In the genomic region with DNA sequence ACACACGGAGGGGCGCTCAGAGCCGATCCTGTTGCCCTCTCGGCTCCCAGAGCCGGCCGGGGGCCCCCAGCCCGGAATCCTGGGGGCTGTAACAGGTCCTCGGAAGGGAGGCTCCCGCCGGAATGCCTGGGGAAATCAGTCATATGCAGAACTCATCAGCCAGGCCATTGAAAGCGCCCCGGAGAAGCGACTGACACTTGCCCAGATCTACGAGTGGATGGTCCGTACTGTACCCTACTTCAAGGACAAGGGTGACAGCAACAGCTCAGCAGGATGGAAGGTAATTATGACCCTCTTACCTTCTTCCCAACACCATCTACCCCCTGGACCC, we compare ENCODE assay signal across 9 cellular contexts. TPM values are rescaled to one million over a fixed set of nuclear protein-coding genes. Genes with fewer than 3 reads are reported as not detected.
DNase-seq lines count a peak whose midpoint lies in the region; ATAC-seq, FAIRE-seq and TF ChIP-seq lines count a peak whose summit lies in the region.
"Had no signal": no experiment of that assay in that cellular context is flagged by ENCODE, and none has a peak within 500 bp of the region (broad histone marks: within the 10 kb centered on the region; RNA-seq: fewer than 3 reads in every experiment).

No MANE protein-coding gene starts in this region.

- no peak for TF ChIP-seq RAD21 in HepG2 (CRISPR knock-in tag; IDR thresholded peaks at IDR 0.05)

- no peaks in the 10 kb centered on the region for H3K27me3 Mint-ChIP-seq in T-helper 1 cell treated with Interleukin-12 subunit alpha and Interleukin-12 subunit beta and Interleukin-4 antibody, amounts not matched to agents 30 μg/mL and 1 μg/mL, for 36 hours (ENCODE audit: low read depth)
- H3K27me3 Mint-ChIP-seq in astrocyte (ENCODE audit: low read depth, unreplicated experiment), result peaks cover 3% of the 10 kb centered on the region

- H2AFZ ChIP-seq in astrocyte (ENCODE audit: low read depth, low read length) (peak overlapping the region; percentile 83), HepG2 (ENCODE audit: low read length) (no peak overlapping the region)

- WGBS in HepG2 (ENCODE audit: low lambda C conversion rate), result 3% methylated on average over 6 of the region's 15 CpGs
- 0% methylated on average over 2 to 13 of the region's 15 CpGs for WGBS in testis, 2 donors

- no peaks in the 10 kb centered on the region for H4K20me1 ChIP-seq in astrocyte (ENCODE audit: insufficient read depth, low read length)
- no peaks in the 10 kb centered on the region for H4K20me1 ChIP-seq in HepG2 (ENCODE audit: insufficient read depth, low read length)

- TF ChIP-seq CTCF in astrocyte (IDR thresholded peaks at IDR 0.05; ENCODE audit: insufficient read depth, low read depth, low read length) (no peak), HepG2 (CRISPR knock-in tag; IDR thresholded peaks at IDR 0.05) (no peak), testis (IDR thresholded peaks at IDR 0.05) (no peak)

- POLR2A ChIA-PET in HepG2 (lab: Yijun Ruan, JAX), result interaction anchor here (1.4 kb wide), 1 partner anchor 21 kb away, joined by 6 read pairs; a partner anchor contains a TSS

- no peaks in the 10 kb centered on the region for H3K36me3 ChIP-seq in astrocyte (ENCODE audit: insufficient read depth, low read length)
- H3K36me3 ChIP-seq in HepG2 (replicated peaks in 1 of 2; ENCODE audit: control insufficient read depth in 1 of 2, insufficient read depth in 2 of 2, low read length in 2 of 2), result no peaks in the 10 kb centered on the region
- no peaks in the 10 kb centered on the region for H3K36me3 ChIP-seq in testis (ENCODE audit: low read depth, missing control alignments)

- no peaks in the 10 kb centered on the region for H3K9me3 Mint-ChIP-seq in T-helper 1 cell treated with Interleukin-12 subunit alpha and Interleukin-12 subunit beta and Interleukin-4 antibody, amounts not matched to agents 30 μg/mL and 1 μg/mL, for 36 hours
- no peaks in the 10 kb centered on the region for H3K9me3 Mint-ChIP-seq in astrocyte (ENCODE audit: unreplicated experiment)

- H3K4me1 Mint-ChIP-seq in T-helper 1 cell treated with Interleukin-12 subunit alpha and Interleukin-12 subunit beta and Interleukin-4 antibody, amounts not matched to agents 30 μg/mL and 1 μg/mL, for 36 hours (ENCODE audit: low read depth), result peaks cover 31% of the 10 kb centered on the region
- peaks cover 7% of the 10 kb centered on the region for H3K4me1 Mint-ChIP-seq in astrocyte (ENCODE audit: low read depth, unreplicated experiment)

- H3K79me2 ChIP-seq in astrocyte (ENCODE audit: insufficient read depth, low read length) (no peaks in the 10 kb centered on the region), HepG2 (ENCODE audit: insufficient read depth, low read length) (no peaks in the 10 kb centered on the region)

- peak overlapping the region; percentile 81 for H3K4me3 ChIP-seq in astrocyte (ENCODE audit: insufficient read depth, low read depth, low read length)
- H3K4me3 ChIP-seq in HepG2 (replicated peaks in 1 of 3; ENCODE audit: insufficient read depth in 1 of 3, low read depth in 2 of 3, low read length in 3 of 3), result peak overlapping the region; percentile 66 to 75 (median 73)
- peak overlapping the region; percentile 59 to 73 for H3K4me3 ChIP-seq in testis

- peak overlapping the region; percentile 95 for H3K4me3 Mint-ChIP-seq in T-helper 1 cell treated with Interleukin-12 subunit alpha and Interleukin-12 subunit beta and Interleukin-4 antibody, amounts not matched to agents 30 μg/mL and 1 μg/mL, for 36 hours
- peak overlapping the region; percentile 87 for H3K4me3 Mint-ChIP-seq in astrocyte (ENCODE audit: unreplicated experiment)

- H3K36me3 Mint-ChIP-seq in T-helper 1 cell treated with Interleukin-12 subunit alpha and Interleukin-12 subunit beta and Interleukin-4 antibody, amounts not matched to agents 30 μg/mL and 1 μg/mL, for 36 hours (ENCODE audit: low read depth), result no peaks in the 10 kb centered on the region
- H3K36me3 Mint-ChIP-seq in astrocyte (ENCODE audit: low read depth, unreplicated experiment), result no peaks in the 10 kb centered on the region

- H3K27me3 ChIP-seq in astrocyte (ENCODE audit: insufficient read depth, low read length), result no peaks in the 10 kb centered on the region
- no peaks in the 10 kb centered on the region; a peak in 1 of 5 replicates for H3K27me3 ChIP-seq in HepG2 (ENCODE audit: control insufficient read depth in 1 of 2, insufficient read depth in 2 of 2, low read length in 2 of 2)
- H3K27me3 ChIP-seq in testis, result no peaks in the 10 kb centered on the region

- in situ Hi-C loops in HepG2 (cut with HindIII; ENCODE audit: extremely low pct_ligation_motif_present, low pct_unique_long_range_greater_than_20kb), result no loop called here

- BruUV-seq in HepG2 (replicated peaks; lab: Mats Ljungman, UMichigan), result no TSS peak

- intact Hi-C loops in HepG2 (cut with micrococcal nuclease; ENCODE audit: unreplicated experiment) (loop anchor here (5.0 kb wide), 1 partner anchor 86 kb away; no protein-coding TSS in a partner anchor), testis (cut with DNase I; ENCODE audit: low total_unique reads) (no loop called here)

- H3K9ac ChIP-seq in astrocyte (ENCODE audit: low read length) (peak overlapping the region; percentile 78), HepG2 (ENCODE audit: insufficient read depth, low read depth, low read length) (peak overlapping the region; percentile 60)

- peak; percentile 32 for ATAC-seq in HepG2

- no peak for TF ChIP-seq EP300 in HepG2 (IDR thresholded peaks at IDR 0.05; ENCODE audit: low read depth in 2 of 2, low read length in 2 of 2)
- no peak for TF ChIP-seq EP300 in HepG2 (CRISPR knock-in tag; IDR thresholded peaks at IDR 0.05; ENCODE audit: borderline replicate concordance)

- H3K27ac ChIP-seq in astrocyte (ENCODE audit: low read depth, low read length) (no peak overlapping the region), HepG2 (ENCODE audit: extremely low read length, insufficient read depth, low read length) (peak overlapping the region; percentile 45), testis (peak overlapping the region; percentile 65 to 74)

- H3K4me2 ChIP-seq in astrocyte (ENCODE audit: low read length) (peak overlapping the region; percentile 99), HepG2 (ENCODE audit: low read depth, low read length) (peak overlapping the region; percentile 73)

- FAIRE-seq in astrocyte (lab: Jason Lieb, UNC), result no peak
- no peak for FAIRE-seq in HepG2 (lab: Jason Lieb, UNC)
- FAIRE-seq: A204.1 had no signal

- H3K9me3 ChIP-seq in astrocyte (ENCODE audit: insufficient read depth, low read depth, low read length), result no peaks in the 10 kb centered on the region
- no peaks in the 10 kb centered on the region for H3K9me3 ChIP-seq in HepG2 (ENCODE audit: low read length)
- H3K9me3 ChIP-seq in testis, result no peaks in the 10 kb centered on the region

- DNase-seq in T-helper 1 cell (no peak), astrocyte (ENCODE audit: low read depth) (no peak), HepG2 (ENCODE audit: low spot score) (no peak), testis (no peak), LoVo (ENCODE audit: low spot score) (no peak), hippocampal formation (lab: John Stamatoyannopoulos, UW) (no peak)
- DNase-seq in activated effector memory CD4-positive, alpha-beta T cell treated with anti-CD3 and anti-CD28 coated beads, Interleukin-2, amount 50 U/mL, for 16 hours, result no peak

- CTCF ChIA-PET in HepG2 (lab: Yijun Ruan, JAX; ENCODE audit: low intra/inter-chr PET ratio, low total read pairs), result no interaction called here

- no peak overlapping the region for H3K27ac Mint-ChIP-seq in T-helper 1 cell treated with Interleukin-12 subunit alpha and Interleukin-12 subunit beta and Interleukin-4 antibody, amounts not matched to agents 30 μg/mL and 1 μg/mL, for 36 hours
- H3K27ac Mint-ChIP-seq in astrocyte (ENCODE audit: unreplicated experiment), result no peak overlapping the region

- H3K4me1 ChIP-seq in astrocyte (ENCODE audit: insufficient read depth, low read length) (peaks cover 3% of the 10 kb centered on the region), HepG2 (ENCODE audit: insufficient read depth, low read length) (peaks cover 29% of the 10 kb centered on the region), testis (no peaks in the 10 kb centered on the region)

- TF ChIP-seq POLR2A in HepG2 (IDR thresholded peaks at IDR 0.05; ENCODE audit: insufficient read depth in 1 of 2, low read depth in 2 of 2, low read length in 2 of 2) (no peak), testis (IDR thresholded peaks at IDR 0.05) (no peak)

RNA-seq across cellular contexts. Expression of a gene that starts 1.0 kb away (rescaled TPM):
- total RNA-seq in astrocyte (13.7 and 15.0 TPM in 2 replicates), HepG2 (2016; rRNA removed; fragmentation: Illumina TruSeq; extraction: Trizol) (4.6 and 5.7 TPM in 2 replicates), testis (10 to 100 TPM; 58.0 to 71.8 TPM)
- total RNA-seq in HepG2 (2016; cell fraction: cytosol; rRNA removed; fragmentation: Illumina TruSeq; extraction: Trizol; ENCODE audit: low read depth), result 0.30 and 1.5 TPM in 2 replicates
- 4.6 and 5.7 TPM in 2 replicates for total RNA-seq in HepG2 (2016; cell fraction: insoluble cytoplasmic fraction; rRNA removed; fragmentation: Illumina TruSeq; extraction: Trizol)
- 3.1 TPM in 2 replicates for total RNA-seq in HepG2 (2016; cell fraction: membrane; rRNA removed; fragmentation: Illumina TruSeq; extraction: Trizol)
- 2.4 and 2.8 TPM in 2 replicates for total RNA-seq in HepG2 (2016; cell fraction: nucleus; rRNA removed; fragmentation: Illumina TruSeq; extraction: Trizol)
- polyA plus RNA-seq in HepG2 (2011; rRNA removed) (5.1 and 9.3 TPM in 2 replicates), testis (ENCODE audit: insufficient read depth, low read depth, low replicate concordance) (39.5 TPM)
- polyA plus RNA-seq in HepG2 (2011; cell fraction: cytosol; rRNA removed), result 6.1 and 8.2 TPM in 2 replicates
- polyA plus RNA-seq in HepG2 (2011; cell fraction: nucleus; rRNA removed), result 14.5 and 16.7 TPM in 2 replicates
- polyA plus RNA-seq in HepG2 (2012), result 13.5 and 14.3 TPM in 2 replicates
- 0.55 and 0.83 TPM in 2 replicates for polyA plus RNA-seq in HepG2 (2016; cell fraction: cytosol; fragmentation: Illumina TruSeq; extraction: Trizol; ENCODE audit: low read depth)
- 5.2 and 5.4 TPM in 2 replicates for polyA plus RNA-seq in HepG2 (2016; cell fraction: insoluble cytoplasmic fraction; fragmentation: Illumina TruSeq; extraction: Trizol; ENCODE audit: low read depth)
- 2.1 and 2.8 TPM in 2 replicates for polyA plus RNA-seq in HepG2 (2016; cell fraction: membrane; fragmentation: Illumina TruSeq; extraction: Trizol; ENCODE audit: low read depth)
- 6.1 and 6.7 TPM in 2 replicates for polyA plus RNA-seq in HepG2 (2016; cell fraction: nucleus; fragmentation: Illumina TruSeq; extraction: Trizol; ENCODE audit: insufficient read depth, low read depth)
- 12.4 and 27.0 TPM in 2 replicates for polyA minus RNA-seq in HepG2 (2011; rRNA and poly(A)+ RNA removed; ENCODE audit: low replicate concordance)
- 5.9 and 7.5 TPM in 2 replicates for polyA minus RNA-seq in HepG2 (2011; cell fraction: cytosol; rRNA and poly(A)+ RNA removed)
- 0.77 and 1.6 TPM in 2 replicates for polyA minus RNA-seq in HepG2 (2011; cell fraction: nucleus; rRNA and poly(A)+ RNA removed)

RNA-seq across cellular contexts. Expression of a gene that starts 9.9 kb away (rescaled TPM):
- total RNA-seq in astrocyte, result not detected in 2 replicates
- not detected in 2 replicates for total RNA-seq in HepG2 (2016; rRNA removed; fragmentation: Illumina TruSeq; extraction: Trizol)
- not detected in 2 replicates for total RNA-seq in HepG2 (2016; cell fraction: cytosol; rRNA removed; fragmentation: Illumina TruSeq; extraction: Trizol; ENCODE audit: low read depth)
- not detected in 2 replicates for total RNA-seq in HepG2 (2016; cell fraction: insoluble cytoplasmic fraction; rRNA removed; fragmentation: Illumina TruSeq; extraction: Trizol)
- not detected in 2 replicates for total RNA-seq in HepG2 (2016; cell fraction: membrane; rRNA removed; fragmentation: Illumina TruSeq; extraction: Trizol)
- total RNA-seq in HepG2 (2016; cell fraction: nucleus; rRNA removed; fragmentation: Illumina TruSeq; extraction: Trizol), result not detected in 2 replicates
- polyA plus RNA-seq in HepG2 (2011; rRNA removed), result not detected in 2 replicates
- polyA plus RNA-seq in HepG2 (2011; cell fraction: cytosol; rRNA removed), result not detected in 2 replicates
- polyA plus RNA-seq in HepG2 (2011; cell fraction: nucleus; rRNA removed), result not detected in 2 replicates
- not detected in 2 replicates for polyA plus RNA-seq in HepG2 (2012)
- polyA plus RNA-seq in HepG2 (2016; cell fraction: cytosol; fragmentation: Illumina TruSeq; extraction: Trizol; ENCODE audit: low read depth), result not detected in 2 replicates
- not detected in 2 replicates for polyA plus RNA-seq in HepG2 (2016; cell fraction: insoluble cytoplasmic fraction; fragmentation: Illumina TruSeq; extraction: Trizol; ENCODE audit: low read depth)
- not detected in 2 replicates for polyA plus RNA-seq in HepG2 (2016; cell fraction: membrane; fragmentation: Illumina TruSeq; extraction: Trizol; ENCODE audit: low read depth)
- polyA plus RNA-seq in HepG2 (2016; cell fraction: nucleus; fragmentation: Illumina TruSeq; extraction: Trizol; ENCODE audit: insufficient read depth, low read depth), result not detected in 2 replicates
- polyA minus RNA-seq in HepG2 (2011; rRNA and poly(A)+ RNA removed; ENCODE audit: low replicate concordance), result not detected in 2 replicates
- polyA minus RNA-seq in HepG2 (2011; cell fraction: cytosol; rRNA and poly(A)+ RNA removed), result not detected in 2 replicates
- polyA minus RNA-seq in HepG2 (2011; cell fraction: nucleus; rRNA and poly(A)+ RNA removed), result not detected in 2 replicates
- total RNA-seq in testis, result 10 to 100 TPM in 1 of 2 donors, 1 to 10 TPM in 1; 2.8 to 13.2 TPM
- polyA plus RNA-seq in testis (ENCODE audit: insufficient read depth, low read depth, low replicate concordance), result 22.9 TPM

RNA-seq across cellular contexts. Expression of a gene that starts 14.7 kb away (rescaled TPM):
- total RNA-seq in astrocyte (0.59 TPM in 1 of 2 replicates, not detected in the other), HepG2 (2016; rRNA removed; fragmentation: Illumina TruSeq; extraction: Trizol) (not detected in 2 replicates), testis (1 to 10 TPM; 1.7 to 7.7 TPM)
- not detected in 2 replicates for total RNA-seq in HepG2 (2016; cell fraction: cytosol; rRNA removed; fragmentation: Illumina TruSeq; extraction: Trizol; ENCODE audit: low read depth)
- not detected in 2 replicates for total RNA-seq in HepG2 (2016; cell fraction: insoluble cytoplasmic fraction; rRNA removed; fragmentation: Illumina TruSeq; extraction: Trizol)
- total RNA-seq in HepG2 (2016; cell fraction: membrane; rRNA removed; fragmentation: Illumina TruSeq; extraction: Trizol), result not detected in 2 replicates
- not detected in 2 replicates for total RNA-seq in HepG2 (2016; cell fraction: nucleus; rRNA removed; fragmentation: Illumina TruSeq; extraction: Trizol)
- polyA plus RNA-seq in HepG2 (2011; rRNA removed) (0.98 and 1.1 TPM in 2 replicates), testis (ENCODE audit: insufficient read depth, low read depth, low replicate concordance) (6.8 TPM)
- 1.6 and 1.8 TPM in 2 replicates for polyA plus RNA-seq in HepG2 (2011; cell fraction: cytosol; rRNA removed)
- polyA plus RNA-seq in HepG2 (2011; cell fraction: nucleus; rRNA removed), result 0.56 and 1.6 TPM in 2 replicates
- polyA plus RNA-seq in HepG2 (2012), result 0.99 and 1.7 TPM in 2 replicates
- not detected in 2 replicates for polyA plus RNA-seq in HepG2 (2016; cell fraction: cytosol; fragmentation: Illumina TruSeq; extraction: Trizol; ENCODE audit: low read depth)
- not detected in 2 replicates for polyA plus RNA-seq in HepG2 (2016; cell fraction: insoluble cytoplasmic fraction; fragmentation: Illumina TruSeq; extraction: Trizol; ENCODE audit: low read depth)
- polyA plus RNA-seq in HepG2 (2016; cell fraction: membrane; fragmentation: Illumina TruSeq; extraction: Trizol; ENCODE audit: low read depth), result not detected in 2 replicates
- polyA plus RNA-seq in HepG2 (2016; cell fraction: nucleus; fragmentation: Illumina TruSeq; extraction: Trizol; ENCODE audit: insufficient read depth, low read depth), result not detected in 2 replicates
- 0.84 and 1.5 TPM in 2 replicates for polyA minus RNA-seq in HepG2 (2011; rRNA and poly(A)+ RNA removed; ENCODE audit: low replicate concordance)
- 0.79 TPM in 1 of 2 replicates, not detected in the other for polyA minus RNA-seq in HepG2 (2011; cell fraction: cytosol; rRNA and poly(A)+ RNA removed)
- polyA minus RNA-seq in HepG2 (2011; cell fraction: nucleus; rRNA and poly(A)+ RNA removed), result 0.26 TPM in 1 of 2 replicates, not detected in the other

RNA-seq across cellular contexts. Expression of a gene that starts 21.7 kb away (rescaled TPM):
- total RNA-seq in astrocyte, result 33.8 and 34.3 TPM in 2 replicates
- 15.0 and 16.0 TPM in 2 replicates for total RNA-seq in HepG2 (2016; rRNA removed; fragmentation: Illumina TruSeq; extraction: Trizol)
- total RNA-seq in HepG2 (2016; cell fraction: cytosol; rRNA removed; fragmentation: Illumina TruSeq; extraction: Trizol; ENCODE audit: low read depth), result 0.81 and 2.3 TPM in 2 replicates
- 12.8 and 12.9 TPM in 2 replicates for total RNA-seq in HepG2 (2016; cell fraction: insoluble cytoplasmic fraction; rRNA removed; fragmentation: Illumina TruSeq; extraction: Trizol)
- 3.6 and 6.7 TPM in 2 replicates for total RNA-seq in HepG2 (2016; cell fraction: membrane; rRNA removed; fragmentation: Illumina TruSeq; extraction: Trizol)
- total RNA-seq in HepG2 (2016; cell fraction: nucleus; rRNA removed; fragmentation: Illumina TruSeq; extraction: Trizol), result 13.4 and 18.0 TPM in 2 replicates
- polyA plus RNA-seq in HepG2 (2011; rRNA removed), result 9.4 and 13.5 TPM in 2 replicates
- 3.7 TPM in 2 replicates for polyA plus RNA-seq in HepG2 (2011; cell fraction: cytosol; rRNA removed)
- polyA plus RNA-seq in HepG2 (2011; cell fraction: nucleus; rRNA removed), result 49.9 and 57.8 TPM in 2 replicates
- 12.9 and 17.5 TPM in 2 replicates for polyA plus RNA-seq in HepG2 (2012)
- 0.80 and 1.2 TPM in 2 replicates for polyA plus RNA-seq in HepG2 (2016; cell fraction: cytosol; fragmentation: Illumina TruSeq; extraction: Trizol; ENCODE audit: low read depth)
- polyA plus RNA-seq in HepG2 (2016; cell fraction: insoluble cytoplasmic fraction; fragmentation: Illumina TruSeq; extraction: Trizol; ENCODE audit: low read depth), result 10.9 and 15.7 TPM in 2 replicates
- 1.8 and 2.1 TPM in 2 replicates for polyA plus RNA-seq in HepG2 (2016; cell fraction: membrane; fragmentation: Illumina TruSeq; extraction: Trizol; ENCODE audit: low read depth)
- polyA plus RNA-seq in HepG2 (2016; cell fraction: nucleus; fragmentation: Illumina TruSeq; extraction: Trizol; ENCODE audit: insufficient read depth, low read depth), result 29.0 and 30.1 TPM in 2 replicates
- 75.3 and 81.1 TPM in 2 replicates for polyA minus RNA-seq in HepG2 (2011; rRNA and poly(A)+ RNA removed; ENCODE audit: low replicate concordance)
- 20.1 and 24.4 TPM in 2 replicates for polyA minus RNA-seq in HepG2 (2011; cell fraction: cytosol; rRNA and poly(A)+ RNA removed)
- 38.9 and 40.7 TPM in 2 replicates for polyA minus RNA-seq in HepG2 (2011; cell fraction: nucleus; rRNA and poly(A)+ RNA removed)
- total RNA-seq in testis, result 100 to 1,000 TPM; 102 to 110 TPM
- polyA plus RNA-seq in testis (ENCODE audit: insufficient read depth, low read depth, low replicate concordance), result 35.0 TPM

RNA-seq across cellular contexts. Expression of a gene that starts 28.5 kb away (rescaled TPM):
- 70.8 and 76.6 TPM in 2 replicates for total RNA-seq in astrocyte
- 42.2 and 51.5 TPM in 2 replicates for total RNA-seq in HepG2 (2016; rRNA removed; fragmentation: Illumina TruSeq; extraction: Trizol)
- 8.1 and 9.0 TPM in 2 replicates for total RNA-seq in HepG2 (2016; cell fraction: cytosol; rRNA removed; fragmentation: Illumina TruSeq; extraction: Trizol; ENCODE audit: low read depth)
- total RNA-seq in HepG2 (2016; cell fraction: insoluble cytoplasmic fraction; rRNA removed; fragmentation: Illumina TruSeq; extraction: Trizol), result 42.0 and 54.6 TPM in 2 replicates
- 26.7 and 30.4 TPM in 2 replicates for total RNA-seq in HepG2 (2016; cell fraction: membrane; rRNA removed; fragmentation: Illumina TruSeq; extraction: Trizol)
- 16.7 and 17.5 TPM in 2 replicates for total RNA-seq in HepG2 (2016; cell fraction: nucleus; rRNA removed; fragmentation: Illumina TruSeq; extraction: Trizol)
- polyA plus RNA-seq in HepG2 (2011; rRNA removed), result 27.3 and 30.3 TPM in 2 replicates
- polyA plus RNA-seq in HepG2 (2011; cell fraction: cytosol; rRNA removed), result 30.4 and 35.9 TPM in 2 replicates
- polyA plus RNA-seq in HepG2 (2011; cell fraction: nucleus; rRNA removed), result 10.6 and 13.1 TPM in 2 replicates
- 20.1 and 25.5 TPM in 2 replicates for polyA plus RNA-seq in HepG2 (2012)
- polyA plus RNA-seq in HepG2 (2016; cell fraction: cytosol; fragmentation: Illumina TruSeq; extraction: Trizol; ENCODE audit: low read depth), result 7.3 and 7.7 TPM in 2 replicates
- polyA plus RNA-seq in HepG2 (2016; cell fraction: insoluble cytoplasmic fraction; fragmentation: Illumina TruSeq; extraction: Trizol; ENCODE audit: low read depth), result 42.0 and 47.5 TPM in 2 replicates
- 18.3 and 21.3 TPM in 2 replicates for polyA plus RNA-seq in HepG2 (2016; cell fraction: membrane; fragmentation: Illumina TruSeq; extraction: Trizol; ENCODE audit: low read depth)
- 20.9 and 23.9 TPM in 2 replicates for polyA plus RNA-seq in HepG2 (2016; cell fraction: nucleus; fragmentation: Illumina TruSeq; extraction: Trizol; ENCODE audit: insufficient read depth, low read depth)
- 82.2 and 230 TPM in 2 replicates for polyA minus RNA-seq in HepG2 (2011; rRNA and poly(A)+ RNA removed; ENCODE audit: low replicate concordance)
- polyA minus RNA-seq in HepG2 (2011; cell fraction: cytosol; rRNA and poly(A)+ RNA removed), result 24.5 and 26.7 TPM in 2 replicates
- polyA minus RNA-seq in HepG2 (2011; cell fraction: nucleus; rRNA and poly(A)+ RNA removed), result 12.0 and 15.5 TPM in 2 replicates
- 10 to 100 TPM; 35.4 to 53.1 TPM for total RNA-seq in testis
- polyA plus RNA-seq in testis (ENCODE audit: insufficient read depth, low read depth, low replicate concordance), result 39.4 TPM
